11 cellular contexts compared by ENCODE assay signal in the genomic region with DNA sequence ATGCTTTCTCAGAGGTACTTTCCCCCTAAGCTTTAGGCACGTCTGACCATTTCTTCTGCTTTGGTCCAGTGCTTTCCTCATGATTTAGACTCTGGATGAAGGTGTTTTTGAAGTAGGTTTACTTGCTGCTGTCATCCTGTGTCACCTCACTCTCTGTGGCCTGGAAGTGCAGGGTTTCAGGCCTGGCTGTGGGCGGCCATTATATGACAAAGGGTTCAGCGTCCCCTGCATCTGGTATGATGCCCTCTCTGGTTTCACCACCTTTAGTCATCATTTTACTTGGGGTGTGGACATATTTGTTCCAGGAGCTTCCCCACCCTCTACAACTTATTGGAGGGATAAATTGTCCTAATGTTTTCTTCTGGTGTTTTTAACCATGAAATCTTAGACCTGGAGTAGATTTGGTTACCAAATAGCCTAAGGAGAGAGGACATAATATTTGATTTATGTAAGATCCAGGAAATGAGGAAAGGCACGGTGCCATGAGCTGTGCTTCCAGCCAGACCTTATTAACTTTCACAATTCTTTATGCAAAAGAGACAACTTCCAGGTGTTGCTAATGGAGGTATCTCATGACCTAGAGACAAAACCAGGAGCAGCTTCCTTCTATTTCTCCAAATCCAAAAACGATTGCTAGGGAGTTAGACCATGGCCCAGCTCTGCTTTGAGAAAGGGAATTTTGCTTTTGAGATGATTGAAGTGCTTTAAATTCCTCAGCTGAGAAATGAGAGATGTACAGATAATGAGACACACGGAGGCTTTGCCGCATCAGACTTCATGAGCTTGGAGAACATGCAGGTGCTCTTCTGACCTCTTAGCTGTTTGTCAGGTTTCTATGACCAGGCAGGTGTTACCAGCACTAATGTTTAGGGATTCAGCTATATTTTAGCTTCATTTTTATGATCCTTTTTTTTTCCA. TPM values are rescaled to one million over a fixed set of nuclear protein-coding genes. Genes with fewer than 3 reads are reported as not detected.
DNase-seq lines count a peak whose midpoint lies in the region; ATAC-seq and TF ChIP-seq lines count a peak whose summit lies in the region.
"Had no signal": no experiment of that assay in that cellular context is flagged by ENCODE, and none has a peak within 500 bp of the region (broad histone marks: within the 10 kb centered on the region; RNA-seq: fewer than 3 reads in every experiment).

No MANE protein-coding gene starts in this region.

- peaks cover 54% of the 10 kb centered on the region for H3K4me1 ChIP-seq in adipocyte (ENCODE audit: control insufficient read depth, insufficient read depth, low read length)
- peaks cover 30% of the 10 kb centered on the region for H3K4me1 ChIP-seq in hepatocyte (ENCODE audit: insufficient read depth)
- H3K4me1 ChIP-seq in stomach smooth muscle (ENCODE audit: control insufficient read depth, insufficient read depth, low read length): peaks cover 28% of the 10 kb centered on the region

- H3K36me3 Mint-ChIP-seq in activated T-cell treated with anti-CD3 and anti-CD28 coated beads, Interleukin-2, amount 50 U/mL, for 72 hours (ENCODE audit: insufficient read depth in 2 of 2): peaks cover 0 to 3% of the 10 kb centered on the region in 2 donors
- peaks cover 11% of the 10 kb centered on the region for H3K36me3 Mint-ChIP-seq in natural killer cell treated with Interleukin-12 subunit alpha and Interleukin-12 subunit beta and Interleukin-15 and Interleukin-18, amount 100 ng/mL, for 72 hours
- H3K36me3 Mint-ChIP-seq in endothelial cell (ENCODE audit: low read depth, unreplicated experiment): peaks cover 9% of the 10 kb centered on the region

- no peaks in the 10 kb centered on the region for H3K27me3 ChIP-seq in adipocyte (replicated peaks; ENCODE audit: control insufficient read depth, insufficient read depth, low read length)
- no peaks in the 10 kb centered on the region for H3K27me3 ChIP-seq in hepatocyte
- no peaks in the 10 kb centered on the region for H3K27me3 ChIP-seq in stomach smooth muscle (ENCODE audit: control insufficient read depth in 1 of 2, insufficient read depth in 2 of 2, low read length in 2 of 2)

- H3K4me2 ChIP-seq in hepatocyte: no peak overlapping the region

- no peak overlapping the region for H3K9ac ChIP-seq in adipocyte (ENCODE audit: low read length)
- no peak overlapping the region for H3K9ac ChIP-seq in stomach smooth muscle (ENCODE audit: low read length in 2 of 2)

- no peaks in the 10 kb centered on the region for H3K9me3 Mint-ChIP-seq in activated T-cell treated with anti-CD3 and anti-CD28 coated beads, Interleukin-2, amount 50 U/mL, for 72 hours
- H3K9me3 Mint-ChIP-seq in natural killer cell treated with Interleukin-12 subunit alpha and Interleukin-12 subunit beta and Interleukin-15 and Interleukin-18, amount 100 ng/mL, for 72 hours: no peaks in the 10 kb centered on the region
- no peaks in the 10 kb centered on the region for H3K9me3 Mint-ChIP-seq in endothelial cell (ENCODE audit: unreplicated experiment)

- H3K9me3 ChIP-seq in adipocyte (ENCODE audit: control insufficient read depth, low read length) (no peaks in the 10 kb centered on the region), hepatocyte (ENCODE audit: low read depth) (no peaks in the 10 kb centered on the region), stomach smooth muscle (ENCODE audit: control insufficient read depth in 2 of 2, low read length in 2 of 2) (no peaks in the 10 kb centered on the region)

- peaks cover 62% of the 10 kb centered on the region for H3K79me2 ChIP-seq in hepatocyte

- ATAC-seq in activated T-cell treated with anti-CD3 and anti-CD28 coated beads, Interleukin-2, amount 50 U/mL, for 72 hours (replicated peaks in 1 of 2): peak; percentile 34 to 63
- ATAC-seq in natural killer cell treated with Interleukin-12 subunit alpha and Interleukin-12 subunit beta and Interleukin-15 and Interleukin-18, amount 100 ng/mL, for 72 hours: no peak
- ATAC-seq: right cardiac atrium had no signal

- no peaks in the 10 kb centered on the region for H3K27me3 Mint-ChIP-seq in activated T-cell treated with anti-CD3 and anti-CD28 coated beads, Interleukin-2, amount 50 U/mL, for 72 hours (ENCODE audit: low read depth)
- no peaks in the 10 kb centered on the region for H3K27me3 Mint-ChIP-seq in natural killer cell treated with Interleukin-12 subunit alpha and Interleukin-12 subunit beta and Interleukin-15 and Interleukin-18, amount 100 ng/mL, for 72 hours
- H3K27me3 Mint-ChIP-seq in endothelial cell (ENCODE audit: unreplicated experiment): peaks cover 1% of the 10 kb centered on the region

- H3K9me2 ChIP-seq in hepatocyte (replicated peaks; ENCODE audit: insufficient read depth): no peaks in the 10 kb centered on the region

- H3K36me3 ChIP-seq in adipocyte (ENCODE audit: control insufficient read depth, insufficient read depth, low read length, severe bottlenecking) (peaks cover 9% of the 10 kb centered on the region), hepatocyte (replicated peaks; ENCODE audit: insufficient read depth, low read depth) (no peaks in the 10 kb centered on the region), stomach smooth muscle (ENCODE audit: control insufficient read depth in 2 of 2, insufficient read depth in 2 of 2, low read length in 2 of 2) (peaks cover 0 to 4% of the 10 kb centered on the region in 2 donors)

- H3K4me3 ChIP-seq in adipocyte (ENCODE audit: low read length): peak overlapping the region; percentile 55
- no peak overlapping the region for H3K4me3 ChIP-seq in hepatocyte
- no peak overlapping the region for H3K4me3 ChIP-seq in stomach smooth muscle (ENCODE audit: low read length in 2 of 2)

- H3K4me3 Mint-ChIP-seq in activated T-cell treated with anti-CD3 and anti-CD28 coated beads, Interleukin-2, amount 50 U/mL, for 72 hours: no peak overlapping the region
- H3K4me3 Mint-ChIP-seq in natural killer cell treated with Interleukin-12 subunit alpha and Interleukin-12 subunit beta and Interleukin-15 and Interleukin-18, amount 100 ng/mL, for 72 hours: no peak overlapping the region
- H3K4me3 Mint-ChIP-seq in endothelial cell (ENCODE audit: unreplicated experiment): no peak overlapping the region

- peak overlapping the region; percentile 71 for H3K27ac ChIP-seq in hepatocyte
- peak overlapping the region; percentile 24 for H3K27ac ChIP-seq in stomach smooth muscle (ENCODE audit: low read length)

- TF ChIP-seq CTCF in hepatocyte (IDR thresholded peaks at IDR 0.05; ENCODE audit: poor library complexity): no peak
- TF ChIP-seq CTCF in endothelial cell (IDR thresholded peaks at IDR 0.05; ENCODE audit: unreplicated experiment): no peak

- WGBS in hepatocyte (ENCODE audit: low lambda C conversion rate, missing lambda C conversion rate): 58% methylated on average over 7 of the region's 7 CpGs

- no peak overlapping the region for H2AFZ ChIP-seq in hepatocyte

- no peaks in the 10 kb centered on the region for H4K20me1 ChIP-seq in hepatocyte (ENCODE audit: insufficient read depth, poor library complexity, severe bottlenecking)

- H3K4me1 Mint-ChIP-seq in activated T-cell treated with anti-CD3 and anti-CD28 coated beads, Interleukin-2, amount 50 U/mL, for 72 hours (ENCODE audit: low read depth): peaks cover 52% of the 10 kb centered on the region
- H3K4me1 Mint-ChIP-seq in natural killer cell treated with Interleukin-12 subunit alpha and Interleukin-12 subunit beta and Interleukin-15 and Interleukin-18, amount 100 ng/mL, for 72 hours (ENCODE audit: low read depth in 2 of 2): peaks cover 37 to 41% of the 10 kb centered on the region in 2 donors
- no peaks in the 10 kb centered on the region for H3K4me1 Mint-ChIP-seq in endothelial cell (ENCODE audit: unreplicated experiment)

- no peak overlapping the region for H3K27ac Mint-ChIP-seq in activated T-cell treated with anti-CD3 and anti-CD28 coated beads, Interleukin-2, amount 50 U/mL, for 72 hours
- H3K27ac Mint-ChIP-seq in natural killer cell treated with Interleukin-12 subunit alpha and Interleukin-12 subunit beta and Interleukin-15 and Interleukin-18, amount 100 ng/mL, for 72 hours: no peak overlapping the region
- no peak overlapping the region for H3K27ac Mint-ChIP-seq in endothelial cell (ENCODE audit: unreplicated experiment)

- no peak for DNase-seq in activated T-cell treated with anti-CD3 and anti-CD28 coated beads, Interleukin-2, amount 50 U/mL, for 72 hours
- DNase-seq in activated T-cell treated with anti-CD3 and anti-CD28 coated beads, Interleukin-2, amount 50 U/mL, for 1 hour: no peak
- peak; percentile 74 for DNase-seq in adipocyte (ENCODE audit: low read depth)
- DNase-seq in hepatocyte (ENCODE audit: low spot score): peak; percentile 32
- no peak for DNase-seq in natural killer cell treated with Interleukin-12 subunit alpha and Interleukin-12 subunit beta and Interleukin-15 and Interleukin-18, amount 100 ng/mL, for 72 hours (ENCODE audit: low spot score)
- DNase-seq in endothelial cell (ENCODE audit: low spot score): no peak
- DNase-seq in activated gamma-delta T cell (lab: John Stamatoyannopoulos, UW): no peak
- DNase-seq: NCI-H1417 treated with DMSO at 0.1 percent for 48 hours, NCI-H510A treated with DMSO at 0.1 percent for 48 hours had no signal

RNA-seq across cellular contexts. Expression of a gene that starts 20.9 kb away (rescaled TPM):
- total RNA-seq in activated T-cell treated with anti-CD3 and anti-CD28 coated beads, Interleukin-2, amount 50 U/mL, for 72 hours: 10 to 100 TPM; 19.6 to 20.1 TPM
- total RNA-seq in hepatocyte (57.1 and 57.8 TPM in 2 replicates), endothelial cell (ENCODE audit: unreplicated experiment) (49.4 TPM)
- polyA plus RNA-seq in hepatocyte: 21.6 and 24.5 TPM in 2 replicates
- 10 to 100 TPM; 21.0 to 33.1 TPM for total RNA-seq in natural killer cell treated with Interleukin-12 subunit alpha and Interleukin-12 subunit beta and Interleukin-15 and Interleukin-18, amount 100 ng/mL, for 72 hours

RNA-seq across cellular contexts. Expression of a gene that starts 50.2 kb away (rescaled TPM):
- total RNA-seq in activated T-cell treated with anti-CD3 and anti-CD28 coated beads, Interleukin-2, amount 50 U/mL, for 72 hours: 10 to 100 TPM in 1 of 2 donors, 1 to 10 TPM in 1; 7.5 to 10.4 TPM
- total RNA-seq in hepatocyte (6.2 and 17.5 TPM in 2 replicates), endothelial cell (ENCODE audit: unreplicated experiment) (6.3 TPM)
- polyA plus RNA-seq in hepatocyte: 12.3 and 15.7 TPM in 2 replicates
- total RNA-seq in natural killer cell treated with Interleukin-12 subunit alpha and Interleukin-12 subunit beta and Interleukin-15 and Interleukin-18, amount 100 ng/mL, for 72 hours: 10 to 100 TPM; 13.2 to 39.6 TPM

RNA-seq across cellular contexts. Expression of a gene that starts 50.4 kb away (rescaled TPM):
- total RNA-seq in activated T-cell treated with anti-CD3 and anti-CD28 coated beads, Interleukin-2, amount 50 U/mL, for 72 hours: 1 to 10 TPM; 8.0 to 8.7 TPM
- total RNA-seq in hepatocyte (6.4 and 9.6 TPM in 2 replicates), endothelial cell (ENCODE audit: unreplicated experiment) (9.0 TPM)
- 16.5 and 18.5 TPM in 2 replicates for polyA plus RNA-seq in hepatocyte
- total RNA-seq in natural killer cell treated with Interleukin-12 subunit alpha and Interleukin-12 subunit beta and Interleukin-15 and Interleukin-18, amount 100 ng/mL, for 72 hours: 1 to 10 TPM; 3.0 to 4.5 TPM

Comparison
In these comparisons a context has a peak if more than half of its experiments do, and no peak if none do; other contexts are left out.
1. ATAC-seq: peak in activated T-cell treated with anti-CD3 and anti-CD28 coated beads, Interleukin-2, amount 50 U/mL, for 72 hours (2 of 2); none in natural killer cell treated with Interleukin-12 subunit alpha and Interleukin-12 subunit beta and Interleukin-15 and Interleukin-18, amount 100 ng/mL, for 72 hours (0 of 2).
2. DNase-seq: peak in adipocyte (single experiment) and hepatocyte (single experiment); none in activated T-cell treated with anti-CD3 and anti-CD28 coated beads, Interleukin-2, amount 50 U/mL, for 72 hours (0 of 2), activated T-cell treated with anti-CD3 and anti-CD28 coated beads, Interleukin-2, amount 50 U/mL, for 1 hour (single experiment), natural killer cell treated with Interleukin-12 subunit alpha and Interleukin-12 subunit beta and Interleukin-15 and Interleukin-18, amount 100 ng/mL, for 72 hours (single experiment), endothelial cell (single experiment) and activated gamma-delta T cell (single experiment).